In genomic region chr1:218571515-218571914, GRCh38 we compare ENCODE assay signal across 1 cellular context.
TF ChIP-seq lines count a peak whose summit lies in the region.

No MANE protein-coding gene starts in this region.

TF ChIP-seq in GM23338, 12 proteins besides CTCF, POLR2A, EP300 and RAD21 (continued from another document):
- TF ChIP-seq ZNF462 (CRISPR knock-in tag; IDR thresholded peaks at IDR 0.05) = no peak
- TF ChIP-seq ZNF331 (CRISPR knock-in tag; IDR thresholded peaks at IDR 0.05; ENCODE audit: low read depth) = no peak
- no peak for TF ChIP-seq POLR2AphosphoS5 (IDR thresholded peaks at IDR 0.05; ENCODE audit: low read depth)
- TF ChIP-seq STAT1 (IDR thresholded peaks at IDR 0.05; ENCODE audit: unreplicated experiment) = no peak
- no peak for TF ChIP-seq ETS1 (IDR thresholded peaks at IDR 0.05)
- TF ChIP-seq REST (IDR thresholded peaks at IDR 0.05; ENCODE audit: unreplicated experiment) = no peak
- TF ChIP-seq EZH2 (IDR thresholded peaks at IDR 0.05; ENCODE audit: low read depth, unreplicated experiment) = no peak
- TF ChIP-seq NANOG (IDR thresholded peaks at IDR 0.05; ENCODE audit: borderline replicate concordance) = no peak
- TF ChIP-seq EZH2phosphoT487 (IDR thresholded peaks at IDR 0.05; ENCODE audit: unreplicated experiment) = no peak
- no peak for TF ChIP-seq JUNB (IDR thresholded peaks at IDR 0.05; ENCODE audit: unreplicated experiment)
- no peak for TF ChIP-seq CREB1 (CRISPR knock-in tag; IDR thresholded peaks at IDR 0.05; ENCODE audit: low read depth)
